ENCODE assay signal across 12 cellular contexts in the genomic region with DNA sequence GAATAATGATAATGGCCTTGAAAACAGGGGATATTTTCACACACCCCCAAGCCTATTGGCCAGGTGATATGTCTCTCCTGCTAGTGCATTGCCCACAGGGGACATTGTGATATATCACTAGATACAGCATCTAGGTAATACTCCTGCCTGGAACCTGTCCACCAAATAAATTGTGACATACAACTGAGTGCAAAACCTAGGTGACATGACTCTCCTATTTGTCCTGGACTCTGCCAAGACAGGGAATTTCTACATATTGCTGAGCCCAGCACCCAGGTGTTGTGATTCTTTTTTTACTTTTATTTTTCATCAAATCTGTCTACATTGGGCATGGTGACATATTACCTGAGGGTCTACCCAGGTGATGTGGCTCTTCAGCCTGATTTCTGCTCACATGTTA. TPM values are rescaled to one million over a fixed set of nuclear protein-coding genes. Genes with fewer than 3 reads are reported as not detected.
DNase-seq lines count a peak whose midpoint lies in the region; ATAC-seq lines count a peak whose summit lies in the region.
"Not testable (repeated sequence)": the region's sequence is repeated elsewhere in the genome, so short reads cannot be mapped to it uniquely, and the experiment has no call there.
"Had no signal": no experiment of that assay in that cellular context is flagged by ENCODE, and none has a peak within 500 bp of the region (broad histone marks: within the 10 kb centered on the region; RNA-seq: fewer than 3 reads in every experiment).

No MANE protein-coding gene starts in this region.

- peak; percentile 73 for ATAC-seq in left lobe of liver

- not testable (repeated sequence) for DNase-seq in left lobe of liver (ENCODE audit: low spot score)

RNA-seq across cellular contexts. Expression of a gene that starts 1.6 kb away (rescaled TPM):
- total RNA-seq in left lobe of liver, result not detected
- total RNA-seq: A172; A673; B cell; Caco-2; Calu3; CD4-positive, alpha-beta memory T cell; CD4-positive, alpha-beta T cell; CD4-positive, CD25-positive, alpha-beta regulatory T cell; CD8-positive, alpha-beta memory T cell; CD8-positive, alpha-beta T cell; Daoy had no signal
